Comparison of ENCODE assay signal across 8 cellular contexts in genomic region chr14:105094193-105094907, GRCh38. TPM values are rescaled to one million over a fixed set of nuclear protein-coding genes. Genes with fewer than 3 reads are reported as not detected.
A peak's percentile ranks its signal among the peaks of the same experiment; 100 is the strongest.
DNase-seq lines count a peak whose midpoint lies in the region; ATAC-seq and TF ChIP-seq lines count a peak whose summit lies in the region.

No MANE protein-coding gene starts in this region.

- H3K4me1 ChIP-seq in CD8-positive, alpha-beta memory T cell (ENCODE audit: insufficient read depth, low read length): peaks cover 25% of the 10 kb centered on the region
- H3K4me1 ChIP-seq in RWPE2 (ENCODE audit: insufficient read depth, poor library complexity, severe bottlenecking): peaks cover 37% of the 10 kb centered on the region
- H3K4me1 ChIP-seq in esophagus muscularis mucosa: peaks cover 37 to 52% (median 47%) of the 10 kb centered on the region in 4 donors

- H3K9me3 ChIP-seq in CD8-positive, alpha-beta memory T cell (ENCODE audit: low read length): no peaks in the 10 kb centered on the region
- H3K9me3 ChIP-seq in RWPE2 (ENCODE audit: severe bottlenecking) (no peaks in the 10 kb centered on the region), esophagus muscularis mucosa (peaks cover 0 to under 1% (median 0%) of the 10 kb centered on the region in 4 donors)

- peaks cover 0 to 2% (median 0%) of the 10 kb centered on the region in 5 donors for H3K9me3 Mint-ChIP-seq in CD8-positive, alpha-beta memory T cell

- peak overlapping the region; percentile 36 to 91 (median 80) for H3K27ac Mint-ChIP-seq in CD8-positive, alpha-beta memory T cell

- 75% methylated on average over 8 of the region's 14 CpGs for WGBS in esophagus muscularis mucosa

- ATAC-seq in RWPE2 (ENCODE audit: low read depth): no peak
- ATAC-seq in HG03378 (IDR thresholded peaks at IDR 0.05; ENCODE audit: unreplicated experiment): no peak
- no peak for ATAC-seq in HG03025 (IDR thresholded peaks at IDR 0.05; ENCODE audit: low FRiP score, unreplicated experiment)

- DNase-seq in CD8-positive, alpha-beta memory T cell: peak in 1 of 5 donors; percentile 48
- DNase-seq in RWPE2 (ENCODE audit: low spot score) (peak; percentile 76), esophagus muscularis mucosa (ENCODE audit: extremely low spot score) (no peak), posterior vena cava (ENCODE audit: low spot score) (peak; percentile 73), NCI-H1092 (lab: John Stamatoyannopoulos, UW) (no peak), HCEC 1CT (no peak)

- H3K4me3 ChIP-seq in CD8-positive, alpha-beta memory T cell (ENCODE audit: low read length): peak overlapping the region; percentile 59
- H3K4me3 ChIP-seq in RWPE2 (ENCODE audit: severe bottlenecking): peak overlapping the region; percentile 50
- peak overlapping the region; percentile 76 to 86 (median 83) for H3K4me3 ChIP-seq in esophagus muscularis mucosa

- no peak overlapping the region for H3K27ac ChIP-seq in CD8-positive, alpha-beta memory T cell (ENCODE audit: low read depth, low read length)
- H3K27ac ChIP-seq in RWPE2 (ENCODE audit: poor library complexity, severe bottlenecking) (peak overlapping the region; percentile 96), esophagus muscularis mucosa (replicated peaks in 1 of 4) (peak overlapping the region; percentile 88 to 95 (median 92))

- TF ChIP-seq CTCF in RWPE2 (IDR thresholded peaks at IDR 0.05; ENCODE audit: poor library complexity, severe bottlenecking) (no peak), esophagus muscularis mucosa (IDR thresholded peaks at IDR 0.05) (no peak)

- no peaks in the 10 kb centered on the region for H3K36me3 ChIP-seq in CD8-positive, alpha-beta memory T cell (ENCODE audit: insufficient read depth, low read length)
- H3K36me3 ChIP-seq in RWPE2 (ENCODE audit: low read depth) (no peaks in the 10 kb centered on the region), esophagus muscularis mucosa (no peaks in the 10 kb centered on the region)

- peak overlapping the region; percentile 67 to 87 (median 73) for H3K4me3 Mint-ChIP-seq in CD8-positive, alpha-beta memory T cell

- intact Hi-C loops in esophagus muscularis mucosa (cut with DNase I): loop anchor here (5.0 kb wide), 1 partner anchor 73 kb away; the partner anchor contains the start of gene JAG2
- intact Hi-C loops in posterior vena cava (cut with DNase I): loop anchor here (5.0 to 10.0 kb wide), 2 partner anchors 190 to 258 kb away; no protein-coding TSS in a partner anchor

- peaks cover 5 to 6% of the 10 kb centered on the region in 2 donors for H3K27me3 Mint-ChIP-seq in CD8-positive, alpha-beta memory T cell

- TF ChIP-seq EP300 in esophagus muscularis mucosa (IDR thresholded peaks at IDR 0.05): no peak

- CTCF ChIA-PET in CD8-positive, alpha-beta memory T cell (lab: Charles Lee): no interaction called here

- POLR2A ChIA-PET in CD8-positive, alpha-beta memory T cell (lab: Charles Lee): interaction anchor here (0.8 kb wide), 1 partner anchor 29 kb away, joined by 4 read pairs; the partner anchor contains the start of gene GPR132

- no peaks in the 10 kb centered on the region for H3K27me3 ChIP-seq in CD8-positive, alpha-beta memory T cell (ENCODE audit: insufficient read depth, low read length, poor library complexity, severe bottlenecking)
- H3K27me3 ChIP-seq in RWPE2 (ENCODE audit: insufficient read depth, poor library complexity, severe bottlenecking) (no peaks in the 10 kb centered on the region), esophagus muscularis mucosa (no peaks in the 10 kb centered on the region)

- H3K36me3 Mint-ChIP-seq in CD8-positive, alpha-beta memory T cell: peaks cover 0 to 2% (median 0%) of the 10 kb centered on the region in 3 donors

- peaks cover 10 to 29% (median 12%) of the 10 kb centered on the region in 3 donors for H3K4me1 Mint-ChIP-seq in CD8-positive, alpha-beta memory T cell

- TF ChIP-seq POLR2A in esophagus muscularis mucosa (IDR thresholded peaks at IDR 0.05; ENCODE audit: low read depth): no peak

RNA-seq across cellular contexts. Expression of gene GPR132, which starts 29.1 kb away (rescaled TPM):
- total RNA-seq in CD8-positive, alpha-beta memory T cell: 10 to 100 TPM; 51.3 to 52.0 TPM
- 34.9 TPM for polyA plus RNA-seq in CD8-positive, alpha-beta memory T cell
- total RNA-seq in esophagus muscularis mucosa (1 to 10 TPM; 1.2 to 8.0 (median 2.1) TPM), posterior vena cava (1 to 10 TPM; 1.8 to 3.1 TPM)

Comparison
In these comparisons a context has a peak if more than half of its experiments do, and no peak if none do; other contexts are left out.
1. DNase-seq: peak in RWPE2 (single experiment) and posterior vena cava (single experiment); none in esophagus muscularis mucosa (single experiment), NCI-H1092 (single experiment) and HCEC 1CT (single experiment).
2. RNA of gene GPR132, which starts 29.1 kb away (total RNA-seq): 51.3 to 52.0 TPM in CD8-positive, alpha-beta memory T cell; 1.8 to 3.1 TPM in posterior vena cava and 1.2 to 8.0 TPM in esophagus muscularis mucosa; every median in the first group is over 4 times any median in the second.
3. Peak in every context shown above with its lines, with median percentiles within 50 percentile points of each other: H3K4me3 ChIP-seq.